In genomic region chr6:5547571-5547970, GRCh38 we compare ENCODE assay signal across 27 cellular contexts.
"Had no signal": no experiment of that assay in that cellular context is flagged by ENCODE, and none has a peak within 500 bp of the region (broad histone marks: within the 10 kb centered on the region; RNA-seq: fewer than 3 reads in every experiment).

No MANE protein-coding gene starts in this region.

- H3K27ac Mint-ChIP-seq: memory B cell; naive thymus-derived CD4-positive, alpha-beta T cell; natural killer cell treated with Interleukin-12 subunit alpha and Interleukin-12 subunit beta and Interleukin-15 and Interleukin-18, amount 100 ng/mL, for 72 hours; progenitor cell of endocrine pancreas; stimulated activated naive B cell treated with anti-CD40 and anti-IgM and Interleukin-4, amounts not matched to agents 10 μg/mL and 1 μg/mL and 100 μg/mL, for 72 hours had no signal

- H2AFZ ChIP-seq: hepatocyte had no signal

- H3K4me1 Mint-ChIP-seq: memory B cell had no signal

- H3K79me2 ChIP-seq: hepatocyte had no signal

- H3K27ac ChIP-seq: hepatocyte, left ventricle myocardium inferior, ovary, skin epidermis, stomach, testis, thyroid gland, transverse colon, upper lobe of right lung, uterus had no signal

- H3K36me3 ChIP-seq: ovary, upper lobe of right lung, uterus had no signal

- H3K27me3 ChIP-seq: hepatocyte, ovary, stomach, testis, thyroid gland, transverse colon, upper lobe of right lung, uterus had no signal

- H3K4me2 ChIP-seq: hepatocyte had no signal

- ATAC-seq: mucosa of descending colon; naive thymus-derived CD4-positive, alpha-beta T cell; natural killer cell treated with Interleukin-12 subunit alpha and Interleukin-12 subunit beta and Interleukin-15 and Interleukin-18, amount 100 ng/mL, for 72 hours; right cardiac atrium; sciatic nerve; stimulated activated naive B cell treated with anti-CD40 and anti-IgM and Interleukin-4, amounts not matched to agents 10 μg/mL and 1 μg/mL and 100 μg/mL, for 72 hours; stimulated activated naive CD8-positive, alpha-beta T cell treated with anti-CD3 and anti-CD28 coated beads, Interleukin-15, Interleukin-2, amounts not matched to agents 100 U/mL and 50 U/mL, for 24 hours; upper lobe of right lung had no signal

- H3K4me3 ChIP-seq: hepatocyte, left ventricle myocardium inferior, lung, mucosa of descending colon, ovary, skin epidermis, stomach, testis, thyroid gland, transverse colon, upper lobe of right lung, uterus had no signal

- H3K9me3 ChIP-seq: mucosa of descending colon, ovary, testis, thyroid gland, upper lobe of right lung, uterus had no signal

- H3K4me1 ChIP-seq: left ventricle myocardium inferior, stomach, testis, thyroid gland, transverse colon, upper lobe of right lung, uterus had no signal

- H3K27me3 Mint-ChIP-seq: memory B cell; naive thymus-derived CD4-positive, alpha-beta T cell; progenitor cell of endocrine pancreas; stimulated activated naive B cell treated with anti-CD40 and anti-IgM and Interleukin-4, amounts not matched to agents 10 μg/mL and 1 μg/mL and 100 μg/mL, for 72 hours had no signal

- H3K4me3 Mint-ChIP-seq: memory B cell; naive thymus-derived CD4-positive, alpha-beta T cell; natural killer cell treated with Interleukin-12 subunit alpha and Interleukin-12 subunit beta and Interleukin-15 and Interleukin-18, amount 100 ng/mL, for 72 hours; stimulated activated naive B cell treated with anti-CD40 and anti-IgM and Interleukin-4, amounts not matched to agents 10 μg/mL and 1 μg/mL and 100 μg/mL, for 72 hours had no signal

- DNase-seq: islet precursor cell; left ventricle myocardium inferior; midbrain; mucosa of descending colon; naive thymus-derived CD4-positive, alpha-beta T cell; ovary; retina; right cardiac atrium; stimulated activated CD4-positive, alpha-beta T cell treated with anti-CD3 and anti-CD28 coated beads, Interleukin-12 subunit alpha, Interleukin-12 subunit beta, amount 100 ng/mL, for 4 hours; stimulated activated CD4-positive, alpha-beta T cell treated with anti-CD3 and anti-CD28 coated beads, Interleukin-15, amount 100 ng/mL, for 24 hours; stimulated activated CD4-positive, alpha-beta T cell treated with anti-CD3 and anti-CD28 coated beads, Interleukin-2, amount 100 ng/mL, for 24 hours; stimulated activated CD4-positive, alpha-beta T cell treated with anti-CD3 and anti-CD28 coated beads, Interleukin-4, amount 100 ng/mL, for 1 hour; stimulated activated naive B cell treated with anti-CD40 and anti-IgM and Interleukin-4, amounts not matched to agents 10 μg/mL and 1 μg/mL and 100 μg/mL, for 72 hours; stimulated activated naive CD8-positive, alpha-beta T cell treated with anti-CD3 and anti-CD28 coated beads, Interleukin-15, Interleukin-2, amounts not matched to agents 100 U/mL and 50 U/mL, for 24 hours; stomach; testis; thyroid gland; transverse colon; upper lobe of right lung; uterus had no signal
